Comparison of ENCODE assay signal across 15 cellular contexts in genomic region chr6:79604583-79605037, GRCh38. TPM values are rescaled to one million over a fixed set of nuclear protein-coding genes. Genes with fewer than 3 reads are reported as not detected.
A peak's percentile ranks its signal among the peaks of the same experiment; 100 is the strongest.
DNase-seq lines count a peak whose midpoint lies in the region; ATAC-seq and TF ChIP-seq lines count a peak whose summit lies in the region.
"Had no signal": no experiment of that assay in that cellular context is flagged by ENCODE, and none has a peak within 500 bp of the region (broad histone marks: within the 10 kb centered on the region; RNA-seq: fewer than 3 reads in every experiment).

No MANE protein-coding gene starts in this region.

- in situ Hi-C loops in ACHN (cut with HindIII; ENCODE audit: low pct_ligation_motif_present, low pct_unique_long_range_greater_than_20kb, low sequenced_read_pairs), result no loop called here

- H3K4me3 ChIP-seq in kidney epithelial cell (ENCODE audit: low read depth, low read length), result no peak overlapping the region
- H3K4me3 ChIP-seq: psoas muscle had no signal

- TF ChIP-seq CTCF in kidney epithelial cell (IDR thresholded peaks at IDR 0.05; ENCODE audit: insufficient read depth, low read length, poor library complexity, severe bottlenecking), result no peak

- H3K27me3 ChIP-seq in kidney epithelial cell (ENCODE audit: control insufficient read depth, insufficient read depth, low read length), result no peaks in the 10 kb centered on the region

- no peak for ATAC-seq in HG02973 (IDR thresholded peaks at IDR 0.05; ENCODE audit: unreplicated experiment)
- ATAC-seq: psoas muscle; stimulated activated effector memory CD8-positive, alpha-beta T cell treated with anti-CD3 and anti-CD28 coated beads, Interleukin-12 subunit alpha, Interleukin-12 subunit beta, amount 100 ng/mL, for 72 hours had no signal

- DNase-seq in ACHN, result peak; percentile 63
- peak; percentile 76 for DNase-seq in HS-27A (ENCODE audit: low read depth)
- DNase-seq in amniotic epithelial cell (ENCODE audit: low read depth), result peak; percentile 95
- peak; percentile 52 for DNase-seq in kidney epithelial cell (ENCODE audit: low read depth)
- no peak for DNase-seq in NK-92 treated with Interleukin-12 subunit alpha and Interleukin-12 subunit beta, amount 100 ng/mL, for 24 hours (lab: John Stamatoyannopoulos, UW)
- no peak for DNase-seq in NCI-H1436 (lab: John Stamatoyannopoulos, UW)
- DNase-seq in NCI-H446 (lab: John Stamatoyannopoulos, UW), result no peak
- DNase-seq: activated naive CD4-positive, alpha-beta T cell treated with Interleukin-2 at 50 U/mL for 16 hours; cerebellar nuclear complex; NCI-H1417 treated with DMSO at 0.1 percent for 48 hours; psoas muscle; Right ventricle myocardium superior had no signal

- no peaks in the 10 kb centered on the region for H3K36me3 ChIP-seq in kidney epithelial cell (ENCODE audit: control insufficient read depth, insufficient read depth, low read length)

RNA-seq across cellular contexts. Expression of gene SH3BGRL2, which starts 26.5 kb away (rescaled TPM):
- total RNA-seq in kidney epithelial cell, result 31.1 and 31.6 TPM in 2 replicates
- total RNA-seq: B cell had no signal

Comparison
In these comparisons a context has a peak if more than half of its experiments do, and no peak if none do; other contexts are left out.
1. DNase-seq: peak in ACHN (single experiment), HS-27A (single experiment), amniotic epithelial cell (single experiment) and kidney epithelial cell (single experiment); none in NK-92 treated with Interleukin-12 subunit alpha and Interleukin-12 subunit beta, amount 100 ng/mL, for 24 hours (single experiment), NCI-H1436 (single experiment) and NCI-H446 (0 of 2).